In genomic region chr13:114099191-114099590, GRCh38 we compare ENCODE assay signal across 8 cellular contexts. TPM values are rescaled to one million over a fixed set of nuclear protein-coding genes. Genes with fewer than 3 reads are reported as not detected.
DNase-seq lines count a peak whose midpoint lies in the region; ATAC-seq and TF ChIP-seq lines count a peak whose summit lies in the region.

No MANE protein-coding gene starts in this region.

- in situ Hi-C loops in IMR-90 (cut with MboI; ENCODE audit: low sequenced_read_pairs) (no loop called here), astrocyte of the spinal cord (cut with HindIII; ENCODE audit: low sequenced_read_pairs) (no loop called here)

- H3K4ac ChIP-seq in IMR-90 (ENCODE audit: low read depth, low read length), result peak overlapping the region; percentile 72; the same call in 1 of the 2 replicates

- H4K20me1 ChIP-seq in IMR-90 (ENCODE audit: insufficient read depth, low read length), result peaks cover 85% of the 10 kb centered on the region

- CTCF ChIA-PET in IMR-90 (lab: Yijun Ruan, JAX), result interaction anchor here (1.1 kb wide), 1 partner anchor 8 kb away, joined by 3 read pairs; no protein-coding TSS in a partner anchor

- H2BK120ac ChIP-seq in IMR-90 (ENCODE audit: low read depth, low read length), result no peak overlapping the region; the same call in 1 of the 2 replicates

- TF ChIP-seq CTCF in IMR-90 (conservative IDR thresholded peaks at IDR 0.05; ENCODE audit: low read depth, low read length) (no peak), astrocyte of the spinal cord (IDR thresholded peaks at IDR 0.05; ENCODE audit: low read depth, low read length) (no peak), kidney epithelial cell (IDR thresholded peaks at IDR 0.05; ENCODE audit: insufficient read depth, low read length, poor library complexity, severe bottlenecking) (no peak)

- H3K4me1 ChIP-seq in IMR-90 (ENCODE audit: control insufficient read depth, insufficient read depth, low read length), result peaks cover 36% of the 10 kb centered on the region

- H2AFZ ChIP-seq in IMR-90 (replicated peaks; ENCODE audit: low read length, poor library complexity), result peak overlapping the region; percentile 81

- H3K18ac ChIP-seq in IMR-90 (ENCODE audit: low read depth, low read length), result no peak overlapping the region

- H2AK9ac ChIP-seq in IMR-90 (replicated peaks; ENCODE audit: low read depth, low read length, poor library complexity), result peak overlapping the region; percentile 90

- TF ChIP-seq POLR2A in IMR-90 (IDR thresholded peaks at IDR 0.05; ENCODE audit: low read depth, low read length), result peak; percentile 58; the same call in 1 of the 2 replicates

- no TSS peak for BruUV-seq in IMR-90 (replicated peaks; lab: Mats Ljungman, UMichigan)

- H3K27ac ChIP-seq in IMR-90 (ENCODE audit: insufficient read depth, low read length) (peak overlapping the region; percentile 7; the same call in 1 of the 2 replicates), temporal lobe (ENCODE audit: low read depth, low read length) (peak overlapping the region; percentile 52)

- H2BK20ac ChIP-seq in IMR-90 (ENCODE audit: low read depth, low read length), result no peak overlapping the region

- H3K36me3 ChIP-seq in IMR-90 (ENCODE audit: control insufficient read depth, insufficient read depth, low read length) (peaks cover 9% of the 10 kb centered on the region), kidney epithelial cell (ENCODE audit: control insufficient read depth, insufficient read depth, low read length) (no peaks in the 10 kb centered on the region)

- TF ChIP-seq RAD21 in IMR-90 (IDR thresholded peaks at IDR 0.05; ENCODE audit: low read length), result peak; percentile 39

- no peaks in the 10 kb centered on the region for H3K9me3 ChIP-seq in IMR-90 (ENCODE audit: control insufficient read depth, insufficient read depth, low read length)

- no peak overlapping the region for H3K56ac ChIP-seq in IMR-90 (ENCODE audit: extremely low read depth, insufficient read depth, low read length)

- no peak overlapping the region for H2AK5ac ChIP-seq in IMR-90 (ENCODE audit: low read depth, low read length)

- H4K91ac ChIP-seq in IMR-90 (ENCODE audit: insufficient read depth, low read depth, low read length), result peak overlapping the region; percentile 66; the same call in 1 of the 2 replicates

- dilution Hi-C loops in IMR-90 (cut with HindIII; ENCODE audit: low sequenced_read_pairs, unreplicated experiment), result no loop called here

- ATAC-seq in IMR-90 (ENCODE audit: low read depth) (peak; percentile 94), GM19455 (IDR thresholded peaks at IDR 0.05; ENCODE audit: unreplicated experiment) (no peak)

- peaks cover 14% of the 10 kb centered on the region for H3K9me1 ChIP-seq in IMR-90 (ENCODE audit: insufficient read depth, low read length)

- 0 out of 4 replicates have a peak overlapping the region, but pooled peaks of 1 of the 2 experiments have one; percentile 34 for H4K8ac ChIP-seq in IMR-90 (ENCODE audit: low read depth in 2 of 2, low read length in 2 of 2)

- H3K4me2 ChIP-seq in IMR-90 (ENCODE audit: low read depth, low read length), result no peak overlapping the region

- WGBS in IMR-90 (ENCODE audit: extremely low coverage in 2 of 2, insufficient read length in 1 of 2), 2 experiments, result no CpG with 5 or more reads among the region's 15 CpGs

- H3K9ac ChIP-seq in IMR-90 (ENCODE audit: low read depth, low read length), result no peak overlapping the region

- POLR2A ChIA-PET in IMR-90 (lab: Charles Lee; ENCODE audit: unreplicated experiment), result interaction anchor here (0.6 kb wide), 1 partner anchor 34 kb away, joined by 3 read pairs; no protein-coding TSS in a partner anchor

- H2BK5ac ChIP-seq in IMR-90 (ENCODE audit: low read depth, low read length, poor library complexity, severe bottlenecking), result peak overlapping the region; percentile 6

- H2BK15ac ChIP-seq in IMR-90 (ENCODE audit: low read depth, low read length), result no peak overlapping the region; the same call in 2 of the 3 replicates

- no peaks in the 10 kb centered on the region for H3K27me3 ChIP-seq in IMR-90 (ENCODE audit: control insufficient read depth, insufficient read depth, low read length)
- H3K27me3 ChIP-seq in kidney epithelial cell (ENCODE audit: control insufficient read depth, insufficient read depth, low read length), result no peaks in the 10 kb centered on the region

- H4K5ac ChIP-seq in IMR-90 (ENCODE audit: low read depth, low read length), result no peak overlapping the region

- H3K14ac ChIP-seq in IMR-90 (replicated peaks; ENCODE audit: low read depth, low read length), result no peak overlapping the region; the same call in 1 of the 2 replicates

- peaks cover 2 to 71% of the 10 kb centered on the region in 2 experiments; a peak in 3 of 4 replicates for H3K79me1 ChIP-seq in IMR-90 (ENCODE audit: low read depth in 1 of 2, low read length in 2 of 2)

- intact Hi-C loops in IMR-90 (cut with micrococcal nuclease), result no loop called here

- no peak overlapping the region for H3K23ac ChIP-seq in IMR-90 (ENCODE audit: low read depth, low read length)

- H3K4me3 ChIP-seq in IMR-90 (ENCODE audit: insufficient read depth, low read depth, low read length) (no peak overlapping the region), astrocyte of the spinal cord (ENCODE audit: low read depth, low read length) (no peak overlapping the region), kidney epithelial cell (ENCODE audit: low read depth, low read length) (no peak overlapping the region)

- DNase-seq in DMS53 (lab: John Stamatoyannopoulos, UW), result peak; percentile 80
- peak; percentile 93 for DNase-seq in IMR-90
- peak; percentile 96 for DNase-seq in astrocyte of the spinal cord (ENCODE audit: low read depth, low spot score)
- peak; percentile 74 for DNase-seq in kidney epithelial cell (ENCODE audit: low read depth)
- no peak for DNase-seq in stimulated activated CD4-positive, alpha-beta T cell treated with anti-CD3 and anti-CD28 coated beads, Interleukin-2, amount 100 ng/mL, for 24 hours
- no peak for DNase-seq in NCI-H187 (lab: John Stamatoyannopoulos, UW)

TF ChIP-seq in IMR-90, 13 proteins besides CTCF, POLR2A, EP300 and RAD21:
- TF ChIP-seq USF2 (IDR thresholded peaks at IDR 0.05; ENCODE audit: low read depth, low read length) (peak; percentile 61), NFE2L2 (IDR thresholded peaks at IDR 0.05; ENCODE audit: low read depth, low read length) (peak; percentile 67; the same call in 1 of the 2 replicates), RFX5 (IDR thresholded peaks at IDR 0.05; ENCODE audit: low read depth, low read length) (no peak), SMC3 (IDR thresholded peaks at IDR 0.05; ENCODE audit: low read depth, low read length) (peak; percentile 15; the same call in 1 of the 2 replicates), CHD1 (IDR thresholded peaks at IDR 0.05; ENCODE audit: low read depth, low read length) (no peak), CEBPB (IDR thresholded peaks at IDR 0.05; ENCODE audit: low read depth, low read length) (no peak), MAFK (IDR thresholded peaks at IDR 0.05; ENCODE audit: low read depth, low read length) (no peak), FOS (IDR thresholded peaks at IDR 0.05; ENCODE audit: low read depth, low read length) (peak; percentile 64), MAZ (IDR thresholded peaks at IDR 0.05; ENCODE audit: borderline replicate concordance, low read depth, low read length) (peak; percentile 83), ELK1 (IDR thresholded peaks at IDR 0.05; ENCODE audit: borderline replicate concordance, low read depth, low read length) (no peak), BHLHE40 (IDR thresholded peaks at IDR 0.05; ENCODE audit: low read depth, low read length) (peak; percentile 52), RCOR1 (IDR thresholded peaks at IDR 0.05; ENCODE audit: insufficient replicate concordance, low read length) (no peak), MXI1 (IDR thresholded peaks at IDR 0.05; ENCODE audit: borderline replicate concordance, low read depth, low read length) (peak; percentile 32; the same call in 1 of the 2 replicates)
TF ChIP-seq in IMR-90: peak in this region for 7.

RNA-seq across cellular contexts. Expression of gene RASA3, which starts 33.2 kb away (rescaled TPM):
- total RNA-seq in IMR-90 (2012; rRNA removed) (21.0 and 22.8 TPM in 2 replicates), kidney epithelial cell (25.4 and 27.0 TPM in 2 replicates), temporal lobe (13.3 TPM)
- 31.0 and 31.4 TPM in 2 replicates for polyA plus RNA-seq in IMR-90 (2012; rRNA removed)
- 22.9 and 29.5 TPM in 2 replicates for polyA plus RNA-seq in IMR-90 (2012; cell fraction: cytosol; rRNA removed)
- 48.4 and 48.8 TPM in 2 replicates for polyA plus RNA-seq in IMR-90 (2012; cell fraction: nucleus; rRNA removed; ENCODE audit: low replicate concordance)

Comparison
In these comparisons a context has a peak if more than half of its experiments do, and no peak if none do; other contexts are left out.
1. DNase-seq: peak in DMS53 (single experiment), IMR-90 (single experiment), astrocyte of the spinal cord (single experiment) and kidney epithelial cell (single experiment); none in stimulated activated CD4-positive, alpha-beta T cell treated with anti-CD3 and anti-CD28 coated beads, Interleukin-2, amount 100 ng/mL, for 24 hours (0 of 2) and NCI-H187 (0 of 2).